Comparison of ENCODE assay signal across 8 cellular contexts in the genomic region with DNA sequence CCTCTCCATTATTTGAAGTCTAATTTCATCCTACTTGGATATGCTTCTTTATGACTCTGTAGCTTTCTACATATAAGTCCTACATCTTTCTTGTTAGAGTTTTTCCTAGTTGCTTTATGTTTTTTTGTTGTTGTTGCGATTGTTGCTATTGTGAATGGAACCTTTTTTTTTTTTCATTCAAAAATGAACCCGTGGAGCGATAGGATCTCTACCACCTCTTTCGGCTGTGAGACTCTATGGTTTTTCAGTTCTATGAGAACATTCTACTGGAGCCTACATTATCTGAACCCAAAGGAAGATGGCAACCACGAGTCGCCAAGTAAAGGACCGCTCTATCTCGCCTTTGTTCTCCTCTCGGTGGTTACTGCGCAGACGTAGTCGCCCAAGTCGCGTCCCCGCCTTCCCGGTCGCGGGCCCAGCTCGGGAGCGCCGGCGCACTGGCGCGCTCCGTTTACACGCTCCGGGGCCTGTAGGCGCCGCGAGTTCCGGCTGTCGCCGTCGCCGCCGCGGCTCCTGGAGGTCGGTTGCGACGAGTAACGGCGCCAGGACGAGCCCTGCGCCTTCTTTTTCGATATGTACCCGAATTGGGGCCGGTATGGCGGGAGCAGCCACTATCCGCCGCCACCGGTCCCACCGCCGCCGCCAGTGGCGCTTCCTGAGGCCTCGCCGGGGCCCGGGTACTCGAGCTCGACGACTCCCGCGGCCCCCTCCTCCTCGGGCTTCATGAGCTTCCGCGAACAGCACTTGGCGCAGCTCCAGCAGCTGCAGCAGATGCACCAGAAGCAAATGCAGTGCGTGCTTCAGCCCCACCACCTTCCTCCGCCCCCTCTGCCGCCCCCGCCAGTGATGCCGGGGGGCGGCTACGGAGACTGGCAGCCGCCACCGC. TPM values are rescaled to one million over a fixed set of nuclear protein-coding genes. Genes with fewer than 3 reads are reported as not detected.
DNase-seq lines count a peak whose midpoint lies in the region; ATAC-seq and TF ChIP-seq lines count a peak whose summit lies in the region.

A gene with protein sequence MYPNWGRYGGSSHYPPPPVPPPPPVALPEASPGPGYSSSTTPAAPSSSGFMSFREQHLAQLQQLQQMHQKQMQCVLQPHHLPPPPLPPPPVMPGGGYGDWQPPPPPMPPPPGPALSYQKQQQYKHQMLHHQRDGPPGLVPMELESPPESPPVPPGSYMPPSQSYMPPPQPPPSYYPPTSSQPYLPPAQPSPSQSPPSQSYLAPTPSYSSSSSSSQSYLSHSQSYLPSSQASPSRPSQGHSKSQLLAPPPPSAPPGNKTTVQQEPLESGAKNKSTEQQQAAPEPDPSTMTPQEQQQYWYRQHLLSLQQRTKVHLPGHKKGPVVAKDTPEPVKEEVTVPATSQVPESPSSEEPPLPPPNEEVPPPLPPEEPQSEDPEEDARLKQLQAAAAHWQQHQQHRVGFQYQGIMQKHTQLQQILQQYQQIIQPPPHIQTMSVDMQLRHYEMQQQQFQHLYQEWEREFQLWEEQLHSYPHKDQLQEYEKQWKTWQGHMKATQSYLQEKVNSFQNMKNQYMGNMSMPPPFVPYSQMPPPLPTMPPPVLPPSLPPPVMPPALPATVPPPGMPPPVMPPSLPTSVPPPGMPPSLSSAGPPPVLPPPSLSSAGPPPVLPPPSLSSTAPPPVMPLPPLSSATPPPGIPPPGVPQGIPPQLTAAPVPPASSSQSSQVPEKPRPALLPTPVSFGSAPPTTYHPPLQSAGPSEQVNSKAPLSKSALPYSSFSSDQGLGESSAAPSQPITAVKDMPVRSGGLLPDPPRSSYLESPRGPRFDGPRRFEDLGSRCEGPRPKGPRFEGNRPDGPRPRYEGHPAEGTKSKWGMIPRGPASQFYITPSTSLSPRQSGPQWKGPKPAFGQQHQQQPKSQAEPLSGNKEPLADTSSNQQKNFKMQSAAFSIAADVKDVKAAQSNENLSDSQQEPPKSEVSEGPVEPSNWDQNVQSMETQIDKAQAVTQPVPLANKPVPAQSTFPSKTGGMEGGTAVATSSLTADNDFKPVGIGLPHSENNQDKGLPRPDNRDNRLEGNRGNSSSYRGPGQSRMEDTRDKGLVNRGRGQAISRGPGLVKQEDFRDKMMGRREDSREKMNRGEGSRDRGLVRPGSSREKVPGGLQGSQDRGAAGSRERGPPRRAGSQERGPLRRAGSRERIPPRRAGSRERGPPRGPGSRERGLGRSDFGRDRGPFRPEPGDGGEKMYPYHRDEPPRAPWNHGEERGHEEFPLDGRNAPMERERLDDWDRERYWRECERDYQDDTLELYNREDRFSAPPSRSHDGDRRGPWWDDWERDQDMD (N-terminal part only) (plus strand): TSS at position 400 of the 886 bp plus-strand sequence. CDS start 174 bp downstream, at position 574.

- H4K20me1 ChIP-seq in osteoblast (ENCODE audit: insufficient read depth, low read length): peaks cover 39% of the 10 kb centered on the region

- peaks cover 49% of the 10 kb centered on the region for H3K79me2 ChIP-seq in osteoblast (ENCODE audit: insufficient read depth, low read length)

- under 1% methylated on average over 76 of the region's 76 CpGs for WGBS in thymus

- H3K4me1 Mint-ChIP-seq in activated naive CD8-positive, alpha-beta T cell (ENCODE audit: low read depth): peaks cover 49% of the 10 kb centered on the region

- no peaks in the 10 kb centered on the region for H3K9me3 ChIP-seq in osteoblast (ENCODE audit: low read depth, low read length)
- H3K9me3 ChIP-seq in thymus (ENCODE audit: control insufficient read depth): no peaks in the 10 kb centered on the region

- H3K4me3 ChIP-seq in osteoblast (ENCODE audit: insufficient read depth, low read length) (peak within 1 kb of the TSS; percentile 93), thymus (ENCODE audit: low read length) (peak within 1 kb of the TSS; percentile 96)

- peak; percentile 85 for ATAC-seq in HG02588 (IDR thresholded peaks at IDR 0.05; ENCODE audit: unreplicated experiment)

- H2AFZ ChIP-seq in osteoblast (ENCODE audit: low read length): peak within 1 kb of the TSS; percentile 71

- H3K36me3 ChIP-seq in osteoblast (ENCODE audit: insufficient read depth, low read length) (no peaks in the 10 kb centered on the region), thymus (ENCODE audit: control insufficient read depth, insufficient read depth) (no peaks in the 10 kb centered on the region)

- POLR2A ChIA-PET in GM10248 (lab: Yijun Ruan, JAX): no interaction called here

- peak within 1 kb of the TSS; percentile 98 for H3K4me2 ChIP-seq in osteoblast (ENCODE audit: insufficient read depth, low read length)

- H3K4me3 Mint-ChIP-seq in activated naive CD8-positive, alpha-beta T cell: peak within 1 kb of the TSS; percentile 94

- H3K4me1 ChIP-seq in osteoblast (ENCODE audit: insufficient read depth, low read length) (peaks cover 25% of the 10 kb centered on the region), thymus (ENCODE audit: control insufficient read depth, insufficient read depth, low read length) (peaks cover 24% of the 10 kb centered on the region)

- DNase-seq in GM10248 (ENCODE audit: extremely low spot score): peak; percentile 94
- peak; percentile 96 for DNase-seq in NCI-H1092 (lab: John Stamatoyannopoulos, UW)
- DNase-seq in SKM-1 (lab: John Stamatoyannopoulos, UW; ENCODE audit: unreplicated experiment): peak; percentile 68
- peak; percentile 97 for DNase-seq in glomerular visceral epithelial cell (ENCODE audit: extremely low spot score)
- peak; percentile 94 for DNase-seq in osteoblast (ENCODE audit: insufficient read length, low spot score, missing footprints)

- H3K27ac ChIP-seq in osteoblast (ENCODE audit: low read depth, low read length): peak within 1 kb of the TSS; percentile 42
- H3K27ac ChIP-seq in thymus (ENCODE audit: low read depth): peak within 1 kb of the TSS; percentile 98

- H3K36me3 Mint-ChIP-seq in activated naive CD8-positive, alpha-beta T cell: peaks cover 5% of the 10 kb centered on the region

- H3K9me3 Mint-ChIP-seq in activated naive CD8-positive, alpha-beta T cell (ENCODE audit: low read depth): no peaks in the 10 kb centered on the region

- CTCF ChIA-PET in GM10248 (lab: Yijun Ruan, JAX): interaction anchor here (0.6 to 2.9 kb wide), 20 partner anchors 9 to 617 kb away, joined by 3 to 16 read pairs (median 4); a partner anchor contains a TSS

- H3K27me3 ChIP-seq in osteoblast (ENCODE audit: insufficient read depth, low read length): no peaks in the 10 kb centered on the region
- H3K27me3 ChIP-seq in thymus (ENCODE audit: control insufficient read depth, insufficient read depth): no peaks in the 10 kb centered on the region

- TF ChIP-seq CTCF in GM10248 (IDR thresholded peaks at IDR 0.05; ENCODE audit: control extremely low read depth, extremely low read depth, low read depth, missing control alignments) (peak; percentile 62), osteoblast (IDR thresholded peaks at IDR 0.05; ENCODE audit: extremely low read depth, low read depth, low read length) (peak; percentile 67)

- H3K27me3 Mint-ChIP-seq in activated naive CD8-positive, alpha-beta T cell: no peaks in the 10 kb centered on the region

- H3K27ac Mint-ChIP-seq in activated naive CD8-positive, alpha-beta T cell: peak within 1 kb of the TSS; percentile 98

RNA-seq across cellular contexts. Expression of the gene that starts here (rescaled TPM):
- 39.8 and 41.5 TPM in 2 replicates for total RNA-seq in osteoblast
- 26.3 TPM for polyA plus RNA-seq in thymus

Comparison
In these comparisons a context has a peak if more than half of its experiments do, and no peak if none do; other contexts are left out.
1. Peak in every context shown above with its lines: DNase-seq, ATAC-seq, H3K4me3 ChIP-seq and H3K27ac ChIP-seq.